Comparison of ENCODE assay signal across 23 cellular contexts in the genomic region with DNA sequence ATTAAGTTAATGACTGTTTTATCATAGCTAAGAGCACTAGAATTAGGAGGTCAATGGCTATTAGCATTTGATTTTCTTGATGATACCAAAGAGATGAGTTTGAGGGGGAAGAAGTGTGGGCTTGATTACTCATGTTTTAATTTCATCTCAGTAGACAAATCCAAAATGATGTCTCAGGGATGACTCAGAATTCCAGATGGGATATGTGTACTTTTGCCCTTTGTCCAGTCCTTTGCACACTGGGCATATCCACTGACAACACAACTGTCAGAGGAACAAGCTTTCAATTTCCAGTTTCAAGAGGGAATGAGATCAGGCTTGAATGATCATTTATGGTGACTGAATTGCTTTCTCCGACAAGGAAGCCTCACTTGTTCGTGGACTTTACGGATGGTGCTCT.
A peak's percentile ranks its signal among the peaks of the same experiment; 100 is the strongest.
DNase-seq lines count a peak whose midpoint lies in the region; ATAC-seq and TF ChIP-seq lines count a peak whose summit lies in the region.
"Had no signal": no experiment of that assay in that cellular context is flagged by ENCODE, and none has a peak within 500 bp of the region (broad histone marks: within the 10 kb centered on the region; RNA-seq: fewer than 3 reads in every experiment).

No MANE protein-coding gene starts in this region.

- H3K4me1 ChIP-seq in breast epithelium (no peaks in the 10 kb centered on the region), RWPE2 (ENCODE audit: insufficient read depth, poor library complexity, severe bottlenecking) (peaks cover 6% of the 10 kb centered on the region), lower lobe of right lung (no peaks in the 10 kb centered on the region)
- H3K4me1 ChIP-seq: parathyroid adenoma, tibial nerve had no signal

- TF ChIP-seq CTCF in MCF 10A (IDR thresholded peaks at IDR 0.05; ENCODE audit: unreplicated experiment) (no peak), breast epithelium (IDR thresholded peaks at IDR 0.05) (no peak), RWPE2 (IDR thresholded peaks at IDR 0.05; ENCODE audit: poor library complexity, severe bottlenecking) (no peak), foreskin fibroblast (IDR thresholded peaks at IDR 0.05; ENCODE audit: low read depth, low read length) (no peak), lower lobe of right lung (IDR thresholded peaks at IDR 0.05) (no peak)

- POLR2A ChIA-PET in MCF 10A (lab: Yijun Ruan, JAX), result no interaction called here

- no peak overlapping the region for H3K4me3 ChIP-seq in breast epithelium
- no peak overlapping the region for H3K4me3 ChIP-seq in RWPE2 (ENCODE audit: severe bottlenecking)
- no peak overlapping the region for H3K4me3 ChIP-seq in foreskin fibroblast (ENCODE audit: low read depth in 1 of 2, low read length in 2 of 2)
- H3K4me3 ChIP-seq in lower lobe of right lung, result no peak overlapping the region
- H3K4me3 ChIP-seq: dorsolateral prefrontal cortex, tibial nerve had no signal

- peaks cover 38% of the 10 kb centered on the region for H3K27me3 Mint-ChIP-seq in MCF 10A (ENCODE audit: insufficient read depth, unreplicated experiment)
- H3K27me3 Mint-ChIP-seq: activated CD4-positive, alpha-beta T cell treated with anti-CD3 and anti-CD28 coated beads, Interleukin-2, amount 10 ng/mL, durations not matched to agents 7 days and 5 days; activated naive CD4-positive, alpha-beta T cell treated with anti-CD3 and anti-CD28 coated beads, Interleukin-2, amount 10 ng/mL, durations not matched to agents 7 days and 5 days; CD4-positive, CD25-positive, alpha-beta regulatory T cell had no signal

- CTCF ChIA-PET in MCF 10A (lab: Yijun Ruan, JAX), result interaction anchor here (0.7 kb wide), 1 partner anchor 302 kb away, joined by 4 read pairs; no protein-coding TSS in a partner anchor

- peak; percentile 22 for DNase-seq in MCF 10A (ENCODE audit: unreplicated experiment)
- no peak for DNase-seq in breast epithelium (ENCODE audit: low spot score in 2 of 2)
- DNase-seq in RWPE2 (ENCODE audit: low spot score), result no peak
- DNase-seq in foreskin fibroblast, result peak; percentile 61 to 76
- no peak for DNase-seq in DMS 273 treated with DMSO at 0.1 percent for 48 hours (lab: John Stamatoyannopoulos, UW)
- no peak for DNase-seq in lower lobe of right lung
- DNase-seq: 8988T; activated CD4-positive, alpha-beta T cell treated with anti-CD3 and anti-CD28 coated beads, Interleukin-2, amount 10 ng/mL, durations not matched to agents 7 days and 5 days; activated naive CD4-positive, alpha-beta T cell treated with anti-CD3 and anti-CD28 coated beads, Interleukin-2, amount 10 ng/mL, durations not matched to agents 7 days and 5 days; CD4-positive, CD25-positive, alpha-beta regulatory T cell; dorsolateral prefrontal cortex; hypothalamus; NCI-H2029; NCI-H526; PC-3; small intestine had no signal

- no peak overlapping the region for H3K27ac Mint-ChIP-seq in MCF 10A (ENCODE audit: low read depth, unreplicated experiment)
- H3K27ac Mint-ChIP-seq: activated CD4-positive, alpha-beta T cell treated with anti-CD3 and anti-CD28 coated beads, Interleukin-2, amount 10 ng/mL, durations not matched to agents 7 days and 5 days; brain; CD4-positive, CD25-positive, alpha-beta regulatory T cell; stimulated activated effector memory CD8-positive, alpha-beta T cell treated with anti-CD3 and anti-CD28 coated beads, Interleukin-12 subunit alpha, Interleukin-12 subunit beta, amount 100 ng/mL, for 72 hours had no signal

- no peaks in the 10 kb centered on the region for H3K9me3 Mint-ChIP-seq in MCF 10A (ENCODE audit: unreplicated experiment)
- H3K9me3 Mint-ChIP-seq: activated CD4-positive, alpha-beta T cell treated with anti-CD3 and anti-CD28 coated beads, Interleukin-2, amount 10 ng/mL, durations not matched to agents 7 days and 5 days; activated naive CD4-positive, alpha-beta T cell treated with anti-CD3 and anti-CD28 coated beads, Interleukin-2, amount 10 ng/mL, durations not matched to agents 7 days and 5 days; stimulated activated effector memory CD8-positive, alpha-beta T cell treated with anti-CD3 and anti-CD28 coated beads, Interleukin-12 subunit alpha, Interleukin-12 subunit beta, amount 100 ng/mL, for 72 hours had no signal

- H3K27me3 ChIP-seq in breast epithelium, result peaks cover 0 to 10% of the 10 kb centered on the region in 2 donors
- H3K27me3 ChIP-seq in RWPE2 (ENCODE audit: insufficient read depth, poor library complexity, severe bottlenecking), result no peaks in the 10 kb centered on the region
- H3K27me3 ChIP-seq in lower lobe of right lung (ENCODE audit: low read depth), result no peaks in the 10 kb centered on the region
- H3K27me3 ChIP-seq: tibial nerve had no signal

- H3K36me3 Mint-ChIP-seq in MCF 10A (ENCODE audit: insufficient read depth, unreplicated experiment), result no peaks in the 10 kb centered on the region
- H3K36me3 Mint-ChIP-seq: activated naive CD4-positive, alpha-beta T cell treated with anti-CD3 and anti-CD28 coated beads, Interleukin-2, amount 10 ng/mL, durations not matched to agents 7 days and 5 days; brain; CD4-positive, CD25-positive, alpha-beta regulatory T cell; stimulated activated effector memory CD8-positive, alpha-beta T cell treated with anti-CD3 and anti-CD28 coated beads, Interleukin-12 subunit alpha, Interleukin-12 subunit beta, amount 100 ng/mL, for 72 hours had no signal

- intact Hi-C loops in MCF 10A (cut with micrococcal nuclease) (no loop called here), breast epithelium (cut with DNase I; ENCODE audit: low total_unique reads) (no loop called here), lower lobe of right lung (cut with DNase I) (no loop called here)

- no TSS peak for BruUV-seq in MCF 10A (replicated peaks; lab: Mats Ljungman, UMichigan)

- no peaks in the 10 kb centered on the region for H3K9me3 ChIP-seq in breast epithelium
- no peaks in the 10 kb centered on the region for H3K9me3 ChIP-seq in RWPE2 (ENCODE audit: severe bottlenecking)
- no peaks in the 10 kb centered on the region for H3K9me3 ChIP-seq in lower lobe of right lung
- H3K9me3 ChIP-seq: tibial nerve had no signal

- no peaks in the 10 kb centered on the region for H3K4me1 Mint-ChIP-seq in MCF 10A (ENCODE audit: insufficient read depth, unreplicated experiment)
- H3K4me1 Mint-ChIP-seq: activated CD4-positive, alpha-beta T cell treated with anti-CD3 and anti-CD28 coated beads, Interleukin-2, amount 10 ng/mL, durations not matched to agents 7 days and 5 days; activated naive CD4-positive, alpha-beta T cell treated with anti-CD3 and anti-CD28 coated beads, Interleukin-2, amount 10 ng/mL, durations not matched to agents 7 days and 5 days; brain; CD4-positive, CD25-positive, alpha-beta regulatory T cell; stimulated activated effector memory CD8-positive, alpha-beta T cell treated with anti-CD3 and anti-CD28 coated beads, Interleukin-12 subunit alpha, Interleukin-12 subunit beta, amount 100 ng/mL, for 72 hours had no signal

- H3K36me3 ChIP-seq in breast epithelium (no peaks in the 10 kb centered on the region), RWPE2 (ENCODE audit: low read depth) (no peaks in the 10 kb centered on the region), lower lobe of right lung (no peaks in the 10 kb centered on the region)
- H3K36me3 ChIP-seq: tibial nerve had no signal

- H3K27ac ChIP-seq in breast epithelium (no peak overlapping the region), RWPE2 (ENCODE audit: poor library complexity, severe bottlenecking) (no peak overlapping the region), lower lobe of right lung (no peak overlapping the region)
- H3K27ac ChIP-seq: dorsolateral prefrontal cortex, parathyroid adenoma, tibial nerve had no signal

- TF ChIP-seq POLR2A in breast epithelium (IDR thresholded peaks at IDR 0.05), result no peak

- no peak overlapping the region for H3K4me3 Mint-ChIP-seq in MCF 10A (ENCODE audit: unreplicated experiment)
- H3K4me3 Mint-ChIP-seq: activated CD4-positive, alpha-beta T cell treated with anti-CD3 and anti-CD28 coated beads, Interleukin-2, amount 10 ng/mL, durations not matched to agents 7 days and 5 days; activated naive CD4-positive, alpha-beta T cell treated with anti-CD3 and anti-CD28 coated beads, Interleukin-2, amount 10 ng/mL, durations not matched to agents 7 days and 5 days; brain; CD4-positive, CD25-positive, alpha-beta regulatory T cell; stimulated activated effector memory CD8-positive, alpha-beta T cell treated with anti-CD3 and anti-CD28 coated beads, Interleukin-12 subunit alpha, Interleukin-12 subunit beta, amount 100 ng/mL, for 72 hours had no signal

- peak; percentile 64; the same call in 1 of the 3 replicates for ATAC-seq in RWPE2 (ENCODE audit: low read depth)
- no peak for ATAC-seq in GM19351 (IDR thresholded peaks at IDR 0.05; ENCODE audit: unreplicated experiment)
- ATAC-seq in lower lobe of right lung, result no peak
- no peak for ATAC-seq in HG03432 (IDR thresholded peaks at IDR 0.05; ENCODE audit: unreplicated experiment)
- ATAC-seq: esophagus mucosa; PC-3; stimulated activated effector memory CD8-positive, alpha-beta T cell treated with anti-CD3 and anti-CD28 coated beads, Interleukin-12 subunit alpha, Interleukin-12 subunit beta, amount 100 ng/mL, for 72 hours had no signal

Comparison
In these comparisons a context has a peak if more than half of its experiments do, and no peak if none do; other contexts are left out.
1. DNase-seq: peak in MCF 10A (single experiment) and foreskin fibroblast (2 of 2); none in breast epithelium (0 of 2), RWPE2 (single experiment), DMS 273 treated with DMSO at 0.1 percent for 48 hours (single experiment) and lower lobe of right lung (single experiment).